Comparison of ENCODE assay signal across 9 cellular contexts in genomic region chr14:67814826-67815225, GRCh38. TPM values are rescaled to one million over a fixed set of nuclear protein-coding genes. Genes with fewer than 3 reads are reported as not detected.
DNase-seq lines count a peak whose midpoint lies in the region; ATAC-seq, FAIRE-seq and TF ChIP-seq lines count a peak whose summit lies in the region.
"Had no signal": no experiment of that assay in that cellular context is flagged by ENCODE, and none has a peak within 500 bp of the region (broad histone marks: within the 10 kb centered on the region; RNA-seq: fewer than 3 reads in every experiment).

No MANE protein-coding gene starts in this region.

- peak overlapping the region in 1 of 2 experiments; percentile 93; a peak in 1 of 4 replicates for H3K4me3 ChIP-seq in Panc1 (ENCODE audit: low read depth in 2 of 2, low read length in 2 of 2)
- no peak overlapping the region for H3K4me3 ChIP-seq in endothelial cell of umbilical vein (replicated peaks in 1 of 3; ENCODE audit: insufficient read depth in 1 of 3, low read depth in 1 of 3, low read length in 3 of 3)
- H3K4me3 ChIP-seq in psoas muscle, result peak overlapping the region; percentile 99

- CTCF ChIA-PET in activated CD8-positive, alpha-beta memory T cell treated with anti-CD3 and anti-CD28 coated beads, Interleukin-2, amount 10 ng/mL, durations not matched to agents 7 days and 5 days (lab: Charles Lee), result no interaction called here
- CTCF ChIA-PET in Panc1 (lab: Charles Lee), result no interaction called here
- CTCF ChIA-PET in endothelial cell of umbilical vein (lab: Charles Lee), result no interaction called here

- H3K27ac ChIP-seq in Panc1 (ENCODE audit: low read length), result no peak overlapping the region
- H3K27ac ChIP-seq in endothelial cell of umbilical vein (ENCODE audit: insufficient read depth, low read depth, low read length), result no peak overlapping the region
- no peak overlapping the region for H3K27ac ChIP-seq in psoas muscle
- H3K27ac ChIP-seq: parathyroid adenoma had no signal

- H3K36me3 ChIP-seq in Panc1 (ENCODE audit: control insufficient read depth, insufficient read depth, low read length) (peaks cover 9% of the 10 kb centered on the region), endothelial cell of umbilical vein (ENCODE audit: control insufficient read depth in 2 of 2, extremely low read depth in 1 of 2, insufficient read depth in 2 of 2, low read length in 2 of 2) (peaks cover 4 to 9% of the 10 kb centered on the region in 2 experiments), psoas muscle (ENCODE audit: insufficient read depth in 1 of 2, low read depth in 1 of 2) (peaks cover 0 to 54% of the 10 kb centered on the region in 2 donors)

- H3K4me1 Mint-ChIP-seq in activated CD8-positive, alpha-beta memory T cell treated with anti-CD3 and anti-CD28 coated beads, Interleukin-2, amount 10 ng/mL, durations not matched to agents 7 days and 5 days, result peaks cover 44% of the 10 kb centered on the region

- dilution Hi-C loops in endothelial cell of umbilical vein (cut with MboI; ENCODE audit: extremely low pct_ligation_motif_present, low sequenced_read_pairs), result no loop called here

- intact Hi-C loops in Panc1 (cut with micrococcal nuclease; ENCODE audit: unreplicated experiment) (no loop called here), endothelial cell of umbilical vein (cut with micrococcal nuclease) (no loop called here), psoas muscle (cut with DNase I) (no loop called here), left cardiac atrium (cut with DNase I) (no loop called here)

- H3K79me2 ChIP-seq in endothelial cell of umbilical vein (ENCODE audit: control insufficient read depth, insufficient read depth, low read length), result peaks cover 13% of the 10 kb centered on the region
- H3K79me2 ChIP-seq: parathyroid adenoma had no signal

- no peaks in the 10 kb centered on the region for H3K27me3 Mint-ChIP-seq in activated CD8-positive, alpha-beta memory T cell treated with anti-CD3 and anti-CD28 coated beads, Interleukin-2, amount 10 ng/mL, durations not matched to agents 7 days and 5 days

- H3K9me3 ChIP-seq in Panc1 (ENCODE audit: control insufficient read depth, insufficient read depth, low read depth, low read length) (no peaks in the 10 kb centered on the region), endothelial cell of umbilical vein (replicated peaks; ENCODE audit: control insufficient read depth, insufficient read depth, low read length) (no peaks in the 10 kb centered on the region), psoas muscle (no peaks in the 10 kb centered on the region)

- DNase-seq in activated CD8-positive, alpha-beta memory T cell treated with anti-CD3 and anti-CD28 coated beads, Interleukin-2, amount 10 ng/mL, durations not matched to agents 7 days and 5 days, result no peak
- DNase-seq in activated CD8-positive, alpha-beta memory T cell treated with anti-CD3 and anti-CD28 coated beads for 24 hours, result no peak
- DNase-seq in Panc1 (ENCODE audit: low read depth, low spot score) (no peak), endothelial cell of umbilical vein (ENCODE audit: low read depth, low spot score) (no peak), psoas muscle (no peak), urothelium cell line (ENCODE audit: low spot score) (no peak), putamen (ENCODE audit: low spot score) (no peak), left cardiac atrium (no peak)

- peak overlapping the region; percentile 95 for H3K27ac Mint-ChIP-seq in activated CD8-positive, alpha-beta memory T cell treated with anti-CD3 and anti-CD28 coated beads, Interleukin-2, amount 10 ng/mL, durations not matched to agents 7 days and 5 days

- H3K9ac ChIP-seq in endothelial cell of umbilical vein (replicated peaks; ENCODE audit: extremely low read depth, insufficient read depth, low read length), result no peak overlapping the region
- H3K9ac ChIP-seq: parathyroid adenoma had no signal

- no peak overlapping the region for H2AFZ ChIP-seq in endothelial cell of umbilical vein (ENCODE audit: low read depth, low read length)
- H2AFZ ChIP-seq: parathyroid adenoma had no signal

- FAIRE-seq in endothelial cell of umbilical vein (lab: Jason Lieb, UNC) (no peak), urothelium cell line (lab: Jason Lieb, UNC) (no peak)

- in situ Hi-C loops in Panc1 (cut with HindIII; ENCODE audit: low pct_unique_long_range_greater_than_20kb, low sequenced_read_pairs), result no loop called here

- ATAC-seq in activated CD8-positive, alpha-beta memory T cell treated with anti-CD3 and anti-CD28 coated beads, Interleukin-2, amount 10 ng/mL, durations not matched to agents 7 days and 5 days, result no peak
- no peak for ATAC-seq in Panc1
- ATAC-seq in psoas muscle, result no peak
- no peak for ATAC-seq in left cardiac atrium

- H4K20me1 ChIP-seq in endothelial cell of umbilical vein (replicated peaks; ENCODE audit: control insufficient read depth, extremely low read depth, insufficient read depth, low read length), result no peaks in the 10 kb centered on the region

- no peaks in the 10 kb centered on the region for H3K9me3 Mint-ChIP-seq in activated CD8-positive, alpha-beta memory T cell treated with anti-CD3 and anti-CD28 coated beads, Interleukin-2, amount 10 ng/mL, durations not matched to agents 7 days and 5 days (ENCODE audit: low read depth)

- H3K9me1 ChIP-seq in endothelial cell of umbilical vein (replicated peaks; ENCODE audit: control insufficient read depth, extremely low read depth, insufficient read depth, low read length), result no peaks in the 10 kb centered on the region

- BruUV-seq in Panc1 (replicated peaks; lab: Mats Ljungman, UMichigan) (TSS peak; percentile 72), endothelial cell of umbilical vein (replicated peaks; lab: Mats Ljungman, UMichigan) (no TSS peak)

- POLR2A ChIA-PET in Panc1 (lab: Charles Lee) (no interaction called here), endothelial cell of umbilical vein (lab: Charles Lee) (no interaction called here)

- no peak for TF ChIP-seq POLR2A in endothelial cell of umbilical vein (IDR thresholded peaks at IDR 0.05; ENCODE audit: low read depth, low read length)

- TF ChIP-seq CTCF in Panc1 (IDR thresholded peaks at IDR 0.05), result no peak
- no peak for TF ChIP-seq CTCF in endothelial cell of umbilical vein (IDR thresholded peaks at IDR 0.05; ENCODE audit: extremely low read depth in 1 of 2, insufficient read depth in 1 of 2, low read depth in 1 of 2, low read length in 2 of 2)
- TF ChIP-seq CTCF in psoas muscle (IDR thresholded peaks at IDR 0.05), result no peak

- peak overlapping the region; percentile 91 for H3K4me3 Mint-ChIP-seq in activated CD8-positive, alpha-beta memory T cell treated with anti-CD3 and anti-CD28 coated beads, Interleukin-2, amount 10 ng/mL, durations not matched to agents 7 days and 5 days

- peaks cover 9% of the 10 kb centered on the region for H3K36me3 Mint-ChIP-seq in activated CD8-positive, alpha-beta memory T cell treated with anti-CD3 and anti-CD28 coated beads, Interleukin-2, amount 10 ng/mL, durations not matched to agents 7 days and 5 days

- H3K4me2 ChIP-seq in endothelial cell of umbilical vein (ENCODE audit: insufficient read depth, low read length), result peak overlapping the region; percentile 89

- H3K4me1 ChIP-seq in Panc1 (ENCODE audit: control insufficient read depth, insufficient read depth, low read length), result peaks cover 7% of the 10 kb centered on the region; the same call in 1 of the 2 replicates
- peaks cover 17% of the 10 kb centered on the region for H3K4me1 ChIP-seq in endothelial cell of umbilical vein (ENCODE audit: control insufficient read depth, extremely low read depth, insufficient read depth, low read length)
- H3K4me1 ChIP-seq in psoas muscle, result peaks cover 15% of the 10 kb centered on the region
- H3K4me1 ChIP-seq: parathyroid adenoma had no signal

- WGBS in psoas muscle, 3 donors, result 75 to 82% (median 76%) methylated on average over 2 of the region's 2 CpGs

- no peaks in the 10 kb centered on the region for H3K27me3 ChIP-seq in Panc1 (ENCODE audit: control insufficient read depth, insufficient read depth, low read length)
- H3K27me3 ChIP-seq in endothelial cell of umbilical vein (ENCODE audit: control insufficient read depth in 2 of 2, insufficient read depth in 2 of 2, low read length in 2 of 2), result no peaks in the 10 kb centered on the region
- no peaks in the 10 kb centered on the region for H3K27me3 ChIP-seq in psoas muscle (ENCODE audit: insufficient read depth in 3 of 3, low read length in 2 of 3)

TF ChIP-seq in endothelial cell of umbilical vein, 7 proteins besides CTCF, POLR2A, EP300 and RAD21 (continues in another document):
- no peak for TF ChIP-seq EZH2 (IDR thresholded peaks at IDR 0.05; ENCODE audit: borderline replicate concordance, low read depth, low read length, severe bottlenecking)

RNA-seq across cellular contexts. Expression of gene ZFYVE26, which starts 1.6 kb away (rescaled TPM):
- 10 to 100 TPM; 25.3 to 27.0 TPM for total RNA-seq in activated CD8-positive, alpha-beta memory T cell treated with anti-CD3 and anti-CD28 coated beads, Interleukin-2, amount 10 ng/mL, durations not matched to agents 7 days and 5 days
- 17.3 TPM for total RNA-seq in Panc1 (2021; ENCODE audit: unreplicated experiment)
- polyA plus RNA-seq in Panc1 (2012; ENCODE audit: insufficient read length), result 5.7 TPM
- 26.3 and 27.7 TPM in 2 replicates for total RNA-seq in endothelial cell of umbilical vein
- 13.8 and 15.3 TPM in 2 replicates for polyA plus RNA-seq in endothelial cell of umbilical vein
- polyA plus RNA-seq in endothelial cell of umbilical vein (2011; cell fraction: cytosol; rRNA removed), result 11.2 and 12.1 TPM in 2 replicates
- 48.3 and 52.3 TPM in 2 replicates for polyA plus RNA-seq in endothelial cell of umbilical vein (2011; cell fraction: nucleus; rRNA removed)
- polyA plus RNA-seq in endothelial cell of umbilical vein (2012), result 10.9 and 17.2 TPM in 2 replicates
- 66.3 and 76.9 TPM in 2 replicates for polyA minus RNA-seq in endothelial cell of umbilical vein
- 12.8 TPM for polyA minus RNA-seq in endothelial cell of umbilical vein (2011; cell fraction: cytosol; rRNA and poly(A)+ RNA removed)
- 87.5 and 124 TPM in 2 replicates for polyA minus RNA-seq in endothelial cell of umbilical vein (2011; cell fraction: nucleus; rRNA and poly(A)+ RNA removed)
- 10 to 100 TPM; 14.9 to 18.7 (median 16.4) TPM for total RNA-seq in psoas muscle
- 10 to 100 TPM in 1 of 3 donors, 1 to 10 TPM in 2; 3.9 to 11.3 (median 3.9) TPM for polyA plus RNA-seq in psoas muscle
- 10 to 100 TPM; 10.5 to 15.6 TPM for total RNA-seq in left cardiac atrium

RNA-seq across cellular contexts. Expression of gene RAD51B, which starts 4.8 kb away (rescaled TPM):
- 10 to 100 TPM; 35.3 to 55.5 TPM for total RNA-seq in activated CD8-positive, alpha-beta memory T cell treated with anti-CD3 and anti-CD28 coated beads, Interleukin-2, amount 10 ng/mL, durations not matched to agents 7 days and 5 days
- total RNA-seq in Panc1 (2021; ENCODE audit: unreplicated experiment) (8.5 TPM), endothelial cell of umbilical vein (11.3 and 19.0 TPM in 2 replicates), psoas muscle (1 to 10 TPM; 2.2 to 7.2 (median 2.5) TPM), left cardiac atrium (1 to 10 TPM; 4.4 to 6.6 TPM)
- polyA plus RNA-seq in Panc1 (2012; ENCODE audit: insufficient read length), result 3.5 TPM
- polyA plus RNA-seq in endothelial cell of umbilical vein (3.9 and 4.0 TPM in 2 replicates), psoas muscle (1 to 10 TPM in 2 of 3 donors, under 1 TPM in 1; 0.60 to 1.4 (median 1.3) TPM)
- polyA plus RNA-seq in endothelial cell of umbilical vein (2011; cell fraction: cytosol; rRNA removed), result 5.8 and 6.1 TPM in 2 replicates
- 8.8 and 8.9 TPM in 2 replicates for polyA plus RNA-seq in endothelial cell of umbilical vein (2011; cell fraction: nucleus; rRNA removed)
- polyA plus RNA-seq in endothelial cell of umbilical vein (2012), result 4.5 and 5.3 TPM in 2 replicates
- polyA minus RNA-seq in endothelial cell of umbilical vein, result 21.0 and 46.0 TPM in 2 replicates
- 3.2 TPM for polyA minus RNA-seq in endothelial cell of umbilical vein (2011; cell fraction: cytosol; rRNA and poly(A)+ RNA removed)
- polyA minus RNA-seq in endothelial cell of umbilical vein (2011; cell fraction: nucleus; rRNA and poly(A)+ RNA removed), result 44.8 and 71.8 TPM in 2 replicates
